In the genomic region with DNA sequence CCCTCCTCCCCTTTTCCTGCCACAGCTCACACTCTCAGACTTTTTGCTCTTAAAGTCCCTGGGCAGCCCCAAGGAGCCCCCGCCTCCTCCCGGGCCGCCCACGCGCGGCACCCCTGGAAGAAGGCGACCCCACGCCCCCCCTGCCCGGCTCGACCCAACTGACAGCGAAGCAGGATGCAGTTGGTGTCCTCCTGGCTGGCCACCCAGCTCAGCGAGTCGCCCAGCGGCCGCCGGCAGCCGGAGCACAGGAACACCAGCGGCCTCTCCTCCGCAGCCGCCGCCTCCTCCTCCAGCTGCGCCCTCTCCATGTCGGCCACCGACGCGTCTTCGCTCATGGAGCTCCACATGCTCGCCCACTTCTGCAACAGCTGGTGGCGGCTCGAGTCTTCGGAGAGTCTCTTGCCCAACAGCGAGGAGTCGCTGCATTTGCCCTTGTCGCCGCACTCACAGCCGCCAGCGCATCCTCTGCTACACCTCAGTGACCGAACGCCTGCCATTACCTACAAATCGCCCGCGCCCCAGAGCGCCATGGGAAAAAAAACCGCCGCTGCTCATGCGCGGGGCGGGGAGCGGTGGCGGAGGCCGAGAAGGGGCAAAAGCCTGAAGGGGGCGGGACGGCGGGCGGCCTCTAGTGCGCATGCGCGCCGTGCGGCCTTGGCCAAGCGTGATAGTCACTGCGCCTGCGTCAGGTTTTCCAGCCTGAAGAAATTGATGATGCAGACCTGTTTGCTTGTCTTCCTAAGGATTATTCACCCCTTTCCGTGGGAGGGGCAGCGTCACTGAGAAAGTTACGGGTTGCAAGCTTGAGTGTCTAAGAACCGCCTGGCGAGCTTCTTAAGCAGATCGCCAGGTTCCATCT, we compare ENCODE assay signal across 1 cellular context.
A peak's percentile ranks its signal among the peaks of the same experiment; 100 is the strongest.
TF ChIP-seq lines count a peak whose summit lies in the region.

A gene with protein sequence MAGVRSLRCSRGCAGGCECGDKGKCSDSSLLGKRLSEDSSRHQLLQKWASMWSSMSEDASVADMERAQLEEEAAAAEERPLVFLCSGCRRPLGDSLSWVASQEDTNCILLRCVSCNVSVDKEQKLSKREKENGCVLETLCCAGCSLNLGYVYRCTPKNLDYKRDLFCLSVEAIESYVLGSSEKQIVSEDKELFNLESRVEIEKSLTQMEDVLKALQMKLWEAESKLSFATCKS (minus strand): TSS at position 532 of the 859 bp plus-strand sequence. CDS start 35 bp downstream, at position 497.

TF ChIP-seq in K562, 482 proteins besides CTCF, POLR2A, EP300 and RAD21 (continued from another document and continues in another):
- no peak for TF ChIP-seq STAT5A (IDR thresholded peaks at IDR 0.05; ENCODE audit: borderline replicate concordance, low read length)
- no peak for TF ChIP-seq ZNF583 (CRISPR knock-in tag; IDR thresholded peaks at IDR 0.05)
- TF ChIP-seq, protein P1, sequence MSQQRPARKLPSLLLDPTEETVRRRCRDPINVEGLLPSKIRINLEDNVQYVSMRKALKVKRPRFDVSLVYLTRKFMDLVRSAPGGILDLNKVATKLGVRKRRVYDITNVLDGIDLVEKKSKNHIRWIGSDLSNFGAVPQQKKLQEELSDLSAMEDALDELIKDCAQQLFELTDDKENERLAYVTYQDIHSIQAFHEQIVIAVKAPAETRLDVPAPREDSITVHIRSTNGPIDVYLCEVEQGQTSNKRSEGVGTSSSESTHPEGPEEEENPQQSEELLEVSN (IDR thresholded peaks at IDR 0.05; ENCODE audit: borderline replicate concordance in 1 of 2, extremely low read depth in 1 of 2, insufficient read depth in 1 of 2, insufficient read length in 1 of 2, low read depth in 1 of 2, low read length in 1 of 2, poor library complexity in 1 of 2, severe bottlenecking in 1 of 2): peak; percentile 51
- no peak for TF ChIP-seq NFIX (CRISPR knock-in tag; IDR thresholded peaks at IDR 0.05; ENCODE audit: low read depth)
- TF ChIP-seq ZNF354B (CRISPR knock-in tag; IDR thresholded peaks at IDR 0.05): no peak
- TF ChIP-seq MCM5 (IDR thresholded peaks at IDR 0.05; ENCODE audit: low read depth): no peak
- TF ChIP-seq, protein P2, sequence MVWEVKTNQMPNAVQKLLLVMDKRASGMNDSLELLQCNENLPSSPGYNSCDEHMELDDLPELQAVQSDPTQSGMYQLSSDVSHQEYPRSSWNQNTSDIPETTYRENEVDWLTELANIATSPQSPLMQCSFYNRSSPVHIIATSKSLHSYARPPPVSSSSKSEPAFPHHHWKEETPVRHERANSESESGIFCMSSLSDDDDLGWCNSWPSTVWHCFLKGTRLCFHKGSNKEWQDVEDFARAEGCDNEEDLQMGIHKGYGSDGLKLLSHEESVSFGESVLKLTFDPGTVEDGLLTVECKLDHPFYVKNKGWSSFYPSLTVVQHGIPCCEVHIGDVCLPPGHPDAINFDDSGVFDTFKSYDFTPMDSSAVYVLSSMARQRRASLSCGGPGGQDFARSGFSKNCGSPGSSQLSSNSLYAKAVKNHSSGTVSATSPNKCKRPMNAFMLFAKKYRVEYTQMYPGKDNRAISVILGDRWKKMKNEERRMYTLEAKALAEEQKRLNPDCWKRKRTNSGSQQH (CRISPR knock-in tag; IDR thresholded peaks at IDR 0.05): peak; percentile 86
- TF ChIP-seq CHD2 (IDR thresholded peaks at IDR 0.05; ENCODE audit: low read depth, low read length): no peak
- TF ChIP-seq, protein P3, sequence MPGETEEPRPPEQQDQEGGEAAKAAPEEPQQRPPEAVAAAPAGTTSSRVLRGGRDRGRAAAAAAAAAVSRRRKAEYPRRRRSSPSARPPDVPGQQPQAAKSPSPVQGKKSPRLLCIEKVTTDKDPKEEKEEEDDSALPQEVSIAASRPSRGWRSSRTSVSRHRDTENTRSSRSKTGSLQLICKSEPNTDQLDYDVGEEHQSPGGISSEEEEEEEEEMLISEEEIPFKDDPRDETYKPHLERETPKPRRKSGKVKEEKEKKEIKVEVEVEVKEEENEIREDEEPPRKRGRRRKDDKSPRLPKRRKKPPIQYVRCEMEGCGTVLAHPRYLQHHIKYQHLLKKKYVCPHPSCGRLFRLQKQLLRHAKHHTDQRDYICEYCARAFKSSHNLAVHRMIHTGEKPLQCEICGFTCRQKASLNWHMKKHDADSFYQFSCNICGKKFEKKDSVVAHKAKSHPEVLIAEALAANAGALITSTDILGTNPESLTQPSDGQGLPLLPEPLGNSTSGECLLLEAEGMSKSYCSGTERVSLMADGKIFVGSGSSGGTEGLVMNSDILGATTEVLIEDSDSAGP (CRISPR knock-in tag; IDR thresholded peaks at IDR 0.05): no peak
- TF ChIP-seq GTF2E2 (tag; IDR thresholded peaks at IDR 0.05): no peak; the same call in 1 of the 2 replicates
- TF ChIP-seq, protein P4, sequence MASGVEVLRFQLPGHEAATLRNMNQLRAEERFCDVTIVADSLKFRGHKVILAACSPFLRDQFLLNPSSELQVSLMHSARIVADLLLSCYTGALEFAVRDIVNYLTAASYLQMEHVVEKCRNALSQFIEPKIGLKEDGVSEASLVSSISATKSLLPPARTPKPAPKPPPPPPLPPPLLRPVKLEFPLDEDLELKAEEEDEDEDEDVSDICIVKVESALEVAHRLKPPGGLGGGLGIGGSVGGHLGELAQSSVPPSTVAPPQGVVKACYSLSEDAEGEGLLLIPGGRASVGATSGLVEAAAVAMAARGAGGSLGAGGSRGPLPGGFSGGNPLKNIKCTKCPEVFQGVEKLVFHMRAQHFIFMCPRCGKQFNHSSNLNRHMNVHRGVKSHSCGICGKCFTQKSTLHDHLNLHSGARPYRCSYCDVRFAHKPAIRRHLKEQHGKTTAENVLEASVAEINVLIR (CRISPR knock-in tag; IDR thresholded peaks at IDR 0.05): no peak
- no peak; the same call in 1 of the 2 replicates for TF ChIP-seq GABPB1 (CRISPR knock-in tag; IDR thresholded peaks at IDR 0.05)
- no peak for TF ChIP-seq SP2 (IDR thresholded peaks at IDR 0.05; ENCODE audit: extremely low read depth, low read depth, low read length, poor library complexity, severe bottlenecking)
- 0 out of 4 replicates have a peak, but pooled peaks have one; percentile 19 to 57 for TF ChIP-seq TBL1XR1 (IDR thresholded peaks at IDR 0.05; ENCODE audit: low read length in 2 of 2)
- no peak for TF ChIP-seq ZNF41 (CRISPR knock-in tag; conservative IDR thresholded peaks at IDR 0.05)
- TF ChIP-seq ZNF121 (CRISPR knock-in tag; conservative IDR thresholded peaks at IDR 0.05): no peak
- TF ChIP-seq RB1 (IDR thresholded peaks at IDR 0.05; ENCODE audit: low read depth): peak; percentile 82
- TF ChIP-seq, protein P5, sequence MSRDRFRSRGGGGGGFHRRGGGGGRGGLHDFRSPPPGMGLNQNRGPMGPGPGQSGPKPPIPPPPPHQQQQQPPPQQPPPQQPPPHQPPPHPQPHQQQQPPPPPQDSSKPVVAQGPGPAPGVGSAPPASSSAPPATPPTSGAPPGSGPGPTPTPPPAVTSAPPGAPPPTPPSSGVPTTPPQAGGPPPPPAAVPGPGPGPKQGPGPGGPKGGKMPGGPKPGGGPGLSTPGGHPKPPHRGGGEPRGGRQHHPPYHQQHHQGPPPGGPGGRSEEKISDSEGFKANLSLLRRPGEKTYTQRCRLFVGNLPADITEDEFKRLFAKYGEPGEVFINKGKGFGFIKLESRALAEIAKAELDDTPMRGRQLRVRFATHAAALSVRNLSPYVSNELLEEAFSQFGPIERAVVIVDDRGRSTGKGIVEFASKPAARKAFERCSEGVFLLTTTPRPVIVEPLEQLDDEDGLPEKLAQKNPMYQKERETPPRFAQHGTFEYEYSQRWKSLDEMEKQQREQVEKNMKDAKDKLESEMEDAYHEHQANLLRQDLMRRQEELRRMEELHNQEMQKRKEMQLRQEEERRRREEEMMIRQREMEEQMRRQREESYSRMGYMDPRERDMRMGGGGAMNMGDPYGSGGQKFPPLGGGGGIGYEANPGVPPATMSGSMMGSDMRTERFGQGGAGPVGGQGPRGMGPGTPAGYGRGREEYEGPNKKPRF (IDR thresholded peaks at IDR 0.05; ENCODE audit: low read depth, low read length): no peak
- TF ChIP-seq TAF15 (IDR thresholded peaks at IDR 0.05; ENCODE audit: low read depth, low read length): no peak
- no peak for TF ChIP-seq NFYB (IDR thresholded peaks at IDR 0.05; ENCODE audit: extremely low read depth, insufficient read length)
- TF ChIP-seq SMARCE1 (IDR thresholded peaks at IDR 0.05): no peak
- TF ChIP-seq HNRNPH1 (optimal IDR thresholded peaks at IDR 0.05; ENCODE audit: low read depth, low read length): no peak
- TF ChIP-seq SETDB1 (IDR thresholded peaks at IDR 0.05; ENCODE audit: low read length): no peak
- 0 out of 2 replicates have a peak, but pooled peaks have one; percentile 17 for TF ChIP-seq LARP7 (IDR thresholded peaks at IDR 0.05)
- TF ChIP-seq EGR1 (conservative IDR thresholded peaks at IDR 0.05): peak; percentile 94
- TF ChIP-seq, protein P6, sequence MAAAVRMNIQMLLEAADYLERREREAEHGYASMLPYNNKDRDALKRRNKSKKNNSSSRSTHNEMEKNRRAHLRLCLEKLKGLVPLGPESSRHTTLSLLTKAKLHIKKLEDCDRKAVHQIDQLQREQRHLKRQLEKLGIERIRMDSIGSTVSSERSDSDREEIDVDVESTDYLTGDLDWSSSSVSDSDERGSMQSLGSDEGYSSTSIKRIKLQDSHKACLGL (CRISPR knock-in tag; IDR thresholded peaks at IDR 0.05; ENCODE audit: borderline replicate concordance, poor library complexity, severe bottlenecking): peak; percentile 46
- TF ChIP-seq ESRRB (CRISPR knock-in tag; IDR thresholded peaks at IDR 0.05; ENCODE audit: borderline replicate concordance): no peak
- TF ChIP-seq ETV5 (CRISPR knock-in tag; IDR thresholded peaks at IDR 0.05; ENCODE audit: low read depth): 0 out of 2 replicates have a peak, but pooled peaks have one; percentile 46
- TF ChIP-seq ZNF384 (IDR thresholded peaks at IDR 0.05; ENCODE audit: low read depth, low read length): peak; percentile 82
- TF ChIP-seq ZNF57 (CRISPR knock-in tag; IDR thresholded peaks at IDR 0.05): no peak
- no peak; the same call in 1 of the 2 replicates for TF ChIP-seq CBFB (CRISPR knock-in tag; IDR thresholded peaks at IDR 0.05)
- TF ChIP-seq ARNT (IDR thresholded peaks at IDR 0.05): no peak; a peak in 1 of 4 replicates
- TF ChIP-seq, protein P7, sequence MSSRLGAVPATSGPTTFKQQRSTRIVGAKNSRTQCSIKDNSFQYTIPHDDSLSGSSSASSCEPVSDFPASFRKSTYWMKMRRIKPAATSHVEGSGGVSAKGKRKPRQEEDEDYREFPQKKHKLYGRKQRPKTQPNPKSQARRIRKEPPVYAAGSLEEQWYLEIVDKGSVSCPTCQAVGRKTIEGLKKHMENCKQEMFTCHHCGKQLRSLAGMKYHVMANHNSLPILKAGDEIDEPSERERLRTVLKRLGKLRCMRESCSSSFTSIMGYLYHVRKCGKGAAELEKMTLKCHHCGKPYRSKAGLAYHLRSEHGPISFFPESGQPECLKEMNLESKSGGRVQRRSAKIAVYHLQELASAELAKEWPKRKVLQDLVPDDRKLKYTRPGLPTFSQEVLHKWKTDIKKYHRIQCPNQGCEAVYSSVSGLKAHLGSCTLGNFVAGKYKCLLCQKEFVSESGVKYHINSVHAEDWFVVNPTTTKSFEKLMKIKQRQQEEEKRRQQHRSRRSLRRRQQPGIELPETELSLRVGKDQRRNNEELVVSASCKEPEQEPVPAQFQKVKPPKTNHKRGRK (tag; IDR thresholded peaks at IDR 0.05): no peak
- no peak for TF ChIP-seq SMAD4 (CRISPR knock-in tag; conservative IDR thresholded peaks at IDR 0.05)
- peak; percentile 81; the same call in 1 of the 2 replicates for TF ChIP-seq ZNF232 (CRISPR knock-in tag; IDR thresholded peaks at IDR 0.05)
- peak; percentile 42 to 91 (median 84) for TF ChIP-seq YY1 (IDR thresholded peaks at IDR 0.05; ENCODE audit: borderline replicate concordance in 1 of 3, control insufficient read depth in 1 of 3, extremely low read depth in 1 of 3, insufficient read depth in 3 of 3, insufficient read length in 1 of 3, insufficient replicate concordance in 2 of 3, low read depth in 1 of 3, low read length in 2 of 3)
- TF ChIP-seq, protein P8, sequence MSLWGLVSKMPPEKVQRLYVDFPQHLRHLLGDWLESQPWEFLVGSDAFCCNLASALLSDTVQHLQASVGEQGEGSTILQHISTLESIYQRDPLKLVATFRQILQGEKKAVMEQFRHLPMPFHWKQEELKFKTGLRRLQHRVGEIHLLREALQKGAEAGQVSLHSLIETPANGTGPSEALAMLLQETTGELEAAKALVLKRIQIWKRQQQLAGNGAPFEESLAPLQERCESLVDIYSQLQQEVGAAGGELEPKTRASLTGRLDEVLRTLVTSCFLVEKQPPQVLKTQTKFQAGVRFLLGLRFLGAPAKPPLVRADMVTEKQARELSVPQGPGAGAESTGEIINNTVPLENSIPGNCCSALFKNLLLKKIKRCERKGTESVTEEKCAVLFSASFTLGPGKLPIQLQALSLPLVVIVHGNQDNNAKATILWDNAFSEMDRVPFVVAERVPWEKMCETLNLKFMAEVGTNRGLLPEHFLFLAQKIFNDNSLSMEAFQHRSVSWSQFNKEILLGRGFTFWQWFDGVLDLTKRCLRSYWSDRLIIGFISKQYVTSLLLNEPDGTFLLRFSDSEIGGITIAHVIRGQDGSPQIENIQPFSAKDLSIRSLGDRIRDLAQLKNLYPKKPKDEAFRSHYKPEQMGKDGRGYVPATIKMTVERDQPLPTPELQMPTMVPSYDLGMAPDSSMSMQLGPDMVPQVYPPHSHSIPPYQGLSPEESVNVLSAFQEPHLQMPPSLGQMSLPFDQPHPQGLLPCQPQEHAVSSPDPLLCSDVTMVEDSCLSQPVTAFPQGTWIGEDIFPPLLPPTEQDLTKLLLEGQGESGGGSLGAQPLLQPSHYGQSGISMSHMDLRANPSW (CRISPR knock-in tag; IDR thresholded peaks at IDR 0.05): no peak
